ENCODE assay signal across 14 cellular contexts in genomic region chr12:109779382-109779781, GRCh38. TPM values are rescaled to one million over a fixed set of nuclear protein-coding genes. Genes with fewer than 3 reads are reported as not detected.
A peak's percentile ranks its signal among the peaks of the same experiment; 100 is the strongest.
DNase-seq lines count a peak whose midpoint lies in the region; ATAC-seq, FAIRE-seq and TF ChIP-seq lines count a peak whose summit lies in the region.
"Had no signal": no experiment of that assay in that cellular context is flagged by ENCODE, and none has a peak within 500 bp of the region (broad histone marks: within the 10 kb centered on the region; RNA-seq: fewer than 3 reads in every experiment).

No MANE protein-coding gene starts in this region.

- no peak overlapping the region for H3K27ac Mint-ChIP-seq in activated naive CD8-positive, alpha-beta T cell treated with anti-CD3 and anti-CD28 coated beads for 36 hours
- H3K27ac Mint-ChIP-seq: activated naive CD8-positive, alpha-beta T cell treated with anti-CD3 and anti-CD28 coated beads, Interleukin-2, amount 10 ng/mL, durations not matched to agents 7 days and 5 days; IgD-negative memory B cell had no signal

- POLR2A ChIA-PET in K562 (lab: Yijun Ruan, JAX): no interaction called here
- POLR2A ChIA-PET in GM10248 (lab: Yijun Ruan, JAX): no interaction called here

- ATAC-seq in K562 (peak; percentile 36), psoas muscle (peak in 1 of 4 donors; percentile 55)
- ATAC-seq: pancreas had no signal

- 0 out of 2 replicates have a peak, but pooled peaks cover 3% of the 10 kb centered on the region for H4K20me1 ChIP-seq in K562 (replicated peaks; ENCODE audit: control insufficient read depth, insufficient read depth, low read length)

- WGBS in K562 (ENCODE audit: insufficient coverage, low coverage, missing lambda C conversion rate): 15% methylated on average over 6 of the region's 6 CpGs
- 86 to 87% (median 86%) methylated on average over 6 of the region's 6 CpGs for WGBS in psoas muscle, 3 donors

- no peak overlapping the region for H3K4me3 ChIP-seq in NB4 (ENCODE audit: low read depth, low read length)
- no peak overlapping the region for H3K4me3 ChIP-seq in K562
- H3K4me3 ChIP-seq in psoas muscle: no peak overlapping the region
- H3K4me3 ChIP-seq: pancreas, tibial artery had no signal

- CTCF ChIA-PET in K562 (lab: Yijun Ruan, JAX; ENCODE audit: low intra/inter-chr PET ratio): no interaction called here
- CTCF ChIA-PET in GM10248 (lab: Yijun Ruan, JAX): interaction anchor here (0.9 kb wide), 1 partner anchor 182 kb away, joined by 3 read pairs; no protein-coding TSS in a partner anchor

- H3K36me3 ChIP-seq in K562 (ENCODE audit: control insufficient read depth, insufficient read depth, low read length) (no peaks in the 10 kb centered on the region), psoas muscle (ENCODE audit: insufficient read depth in 1 of 2, low read depth in 1 of 2) (no peaks in the 10 kb centered on the region)
- H3K36me3 ChIP-seq: pancreas had no signal

- H3K4me2 ChIP-seq in K562 (ENCODE audit: insufficient read depth, low read length): no peak overlapping the region

- peaks cover 4% of the 10 kb centered on the region for H3K4me1 Mint-ChIP-seq in activated naive CD8-positive, alpha-beta T cell treated with anti-CD3 and anti-CD28 coated beads for 36 hours

- no peak for TF ChIP-seq POLR2A in NB4 (IDR thresholded peaks at IDR 0.05; ENCODE audit: extremely low read depth, insufficient read length)
- no peak for TF ChIP-seq POLR2A in K562 (conservative IDR thresholded peaks at IDR 0.05)

- H3K27ac ChIP-seq in K562 (ENCODE audit: extremely low read depth, low read depth, low read length): no peak overlapping the region
- no peak overlapping the region for H3K27ac ChIP-seq in psoas muscle
- H3K27ac ChIP-seq: pancreas, tibial artery had no signal

- H3K36me3 Mint-ChIP-seq in activated naive CD8-positive, alpha-beta T cell treated with anti-CD3 and anti-CD28 coated beads for 36 hours: no peaks in the 10 kb centered on the region

- TF ChIP-seq CTCF in NB4 (IDR thresholded peaks at IDR 0.05; ENCODE audit: low read depth, low read length) (no peak), K562 (IDR thresholded peaks at IDR 0.05 in 2 of 3, conservative IDR thresholded peaks at IDR 0.05 in 1 of 3; ENCODE audit: insufficient read depth in 2 of 3, low read depth in 1 of 3, low read length in 3 of 3) (peak; percentile 20 to 46 (median 42); a peak in 3 of 6 replicates), psoas muscle (IDR thresholded peaks at IDR 0.05) (no peak), GM10248 (IDR thresholded peaks at IDR 0.05; ENCODE audit: control extremely low read depth, extremely low read depth, low read depth, missing control alignments) (no peak)

- in situ Hi-C loops in K562 (cut with MboI): loop anchor here (5.0 kb wide), 2 partner anchors 187 to 262 kb away; no protein-coding TSS in a partner anchor

- H3K9me3 Mint-ChIP-seq in activated naive CD8-positive, alpha-beta T cell treated with anti-CD3 and anti-CD28 coated beads for 36 hours: peaks cover 3% of the 10 kb centered on the region

- no peak overlapping the region for H3K9ac ChIP-seq in K562 (ENCODE audit: insufficient read depth in 1 of 2, low read depth in 2 of 2, low read length in 2 of 2)

- TF ChIP-seq RAD21 in K562 (CRISPR knock-in tag; conservative IDR thresholded peaks at IDR 0.05 in 1 of 2, IDR thresholded peaks at IDR 0.05 in 1 of 2): peak in 1 of 2 experiments; percentile 35; a peak in 2 of 4 replicates

- H3K27me3 ChIP-seq in K562 (ENCODE audit: control insufficient read depth in 2 of 2, insufficient read depth in 2 of 2, low read length in 2 of 2) (peaks cover 0 to 26% of the 10 kb centered on the region in 2 experiments; a peak in 3 of 5 replicates), psoas muscle (ENCODE audit: insufficient read depth in 3 of 3, low read length in 2 of 3) (no peaks in the 10 kb centered on the region)
- H3K27me3 ChIP-seq: pancreas had no signal

- no peaks in the 10 kb centered on the region for H3K9me1 ChIP-seq in K562 (ENCODE audit: control insufficient read depth, insufficient read depth, low read length)

- H3K4me3 Mint-ChIP-seq in activated naive CD8-positive, alpha-beta T cell treated with anti-CD3 and anti-CD28 coated beads for 36 hours: no peak overlapping the region
- H3K4me3 Mint-ChIP-seq: activated naive CD8-positive, alpha-beta T cell treated with anti-CD3 and anti-CD28 coated beads, Interleukin-2, amount 10 ng/mL, durations not matched to agents 7 days and 5 days; IgD-negative memory B cell had no signal

- BruUV-seq in K562 (replicated peaks; lab: Mats Ljungman, UMichigan): no TSS peak

- no peak for TF ChIP-seq EP300 in K562 (IDR thresholded peaks at IDR 0.05; ENCODE audit: low read length)

- H3K9me3 ChIP-seq in K562 (replicated peaks; ENCODE audit: control insufficient read depth, insufficient read depth, low read depth, low read length) (0 out of 2 replicates have a peak, but pooled peaks cover 3% of the 10 kb centered on the region), psoas muscle (no peaks in the 10 kb centered on the region)
- H3K9me3 ChIP-seq: pancreas had no signal

- H3K4me1 ChIP-seq in K562 (replicated peaks in 1 of 2; ENCODE audit: control insufficient read depth in 2 of 2, insufficient read depth in 2 of 2, low read length in 2 of 2): peaks cover 0 to 4% of the 10 kb centered on the region in 2 experiments; a peak in 2 of 5 replicates
- H3K4me1 ChIP-seq in psoas muscle: no peaks in the 10 kb centered on the region
- H3K4me1 ChIP-seq: pancreas, tibial artery had no signal

- H3K27me3 Mint-ChIP-seq in activated naive CD8-positive, alpha-beta T cell treated with anti-CD3 and anti-CD28 coated beads for 36 hours: peaks cover 4% of the 10 kb centered on the region
- H3K27me3 Mint-ChIP-seq: activated naive CD8-positive, alpha-beta T cell treated with anti-CD3 and anti-CD28 coated beads, Interleukin-2, amount 10 ng/mL, durations not matched to agents 7 days and 5 days had no signal

- no peak for FAIRE-seq in K562 (lab: Jason Lieb, UNC)
- FAIRE-seq: pancreas had no signal

- intact Hi-C loops in K562 (cut with micrococcal nuclease): no loop called here
- intact Hi-C loops in psoas muscle (cut with DNase I): loop anchor here in 1 of 2 donors (5.0 kb wide), 1 partner anchor 352 kb away; no protein-coding TSS in a partner anchor

- DNase-seq in NCI-H2196 (lab: John Stamatoyannopoulos, UW; ENCODE audit: unreplicated experiment) (peak; percentile 16), NCI-H2196 treated with DMSO at 0.1 percent for 48 hours (lab: John Stamatoyannopoulos, UW; ENCODE audit: unreplicated experiment) (no peak), NB4 (ENCODE audit: low read depth) (peak; percentile 60), K562 (ENCODE audit: extremely low read depth in 1 of 4, low spot score in 3 of 4) (peak; percentile 23 to 64 (median 54)), psoas muscle (peak; percentile 1), DMS 273 (lab: John Stamatoyannopoulos, UW; ENCODE audit: unreplicated experiment) (no peak), GM10248 (ENCODE audit: extremely low spot score) (no peak)
- no peak for DNase-seq in activated naive CD8-positive, alpha-beta T cell treated with anti-CD3 and anti-CD28 coated beads for 36 hours
- DNase-seq: activated CD8-positive, alpha-beta memory T cell treated with anti-CD3 and anti-CD28 coated beads, Interleukin-2, amount 50 U/mL, for 48 hours; activated naive CD8-positive, alpha-beta T cell treated with anti-CD3 and anti-CD28 coated beads, Interleukin-2, amount 10 ng/mL, durations not matched to agents 7 days and 5 days; mammary epithelial cell; pancreas; tibial artery had no signal

- H3K79me2 ChIP-seq in K562 (ENCODE audit: control insufficient read depth, insufficient read depth, low read length): no peaks in the 10 kb centered on the region

- H2AFZ ChIP-seq in K562 (ENCODE audit: low read depth, low read length): no peak overlapping the region

TF ChIP-seq in K562, 482 proteins besides CTCF, POLR2A, EP300 and RAD21 (continues in another document):
- TF ChIP-seq PRMT5 (CRISPR knock-in tag; IDR thresholded peaks at IDR 0.05): no peak
- peak; percentile 76 for TF ChIP-seq USF2 (CRISPR knock-in tag; IDR thresholded peaks at IDR 0.05)
- 0 out of 2 replicates have a peak, but pooled peaks have one; percentile 60 for TF ChIP-seq SPI1 (IDR thresholded peaks at IDR 0.05; ENCODE audit: borderline replicate concordance, low read depth, low read length)
- TF ChIP-seq EWSR1 (IDR thresholded peaks at IDR 0.05; ENCODE audit: borderline replicate concordance, low read depth, partially characterized antibody): no peak

RNA-seq across cellular contexts. Expression of gene TRPV4, which starts 53.8 kb away (rescaled TPM):
- 1.1 TPM in 1 of 2 replicates, not detected in the other for total RNA-seq in K562 (2011; cell fraction: chromatin; rRNA removed; ENCODE audit: low replicate concordance)
- 0.39 and 0.50 TPM in 2 replicates for total RNA-seq in K562 (2011; cell fraction: nucleolus; rRNA removed)
- total RNA-seq in K562 (2011; cell fraction: nucleoplasm; rRNA removed): not detected in 2 replicates
- total RNA-seq in K562 (2014; rRNA removed) (not detected in 2 replicates), K562 (2014; rRNA removed; fragmentation: Illumina TruSeq; extraction: Trizol) (not detected in 2 replicates), K562 (2015; rRNA removed; fragmentation: Illumina TruSeq; extraction: Trizol) (not detected in 2 replicates), K562 (2021) (not detected in 2 replicates), psoas muscle (under 1 TPM in 3 of 4 donors, not detected in 1; 0.07 to 0.11 (median 0.10) TPM)
- polyA plus RNA-seq in K562 (2011; rRNA removed) (0.13 and 0.47 TPM in 2 replicates), K562 (2014; fragmentation: Illumina TruSeq; extraction: Trizol) (not detected in 2 replicates), K562 (2014; fragmentation: Nextera tagmentation; extraction: Ambion mirVana) (not detected), K562 (2014; rRNA removed) (0.03 TPM in 1 of 2 replicates, not detected in the other), psoas muscle (under 1 TPM; 0.03 to 0.07 (median 0.05) TPM)
- 0.33 and 0.47 TPM in 2 replicates for polyA plus RNA-seq in K562 (2011; cell fraction: cytosol; rRNA removed)
- polyA plus RNA-seq in K562 (2011; cell fraction: nucleus; rRNA removed): 0.34 and 0.72 TPM in 2 replicates
- polyA plus RNA-seq in K562 (2012): 0.03 TPM in 1 of 2 replicates, not detected in the other
- polyA minus RNA-seq in K562 (2011; rRNA and poly(A)+ RNA removed): 0.39 TPM in 1 of 2 replicates, not detected in the other
- not detected in 2 replicates for polyA minus RNA-seq in K562 (2011; cell fraction: cytosol; rRNA and poly(A)+ RNA removed)
- 0.40 and 1.7 TPM in 2 replicates for polyA minus RNA-seq in K562 (2011; cell fraction: nucleus; rRNA and poly(A)+ RNA removed)
- not detected for total RNA-seq in activated naive CD8-positive, alpha-beta T cell treated with anti-CD3 and anti-CD28 coated beads for 36 hours
- total RNA-seq: activated naive CD8-positive, alpha-beta T cell treated with anti-CD3 and anti-CD28 coated beads, Interleukin-2, amount 10 ng/mL, durations not matched to agents 7 days and 5 days had no signal
- polyA plus RNA-seq: IgD-negative memory B cell had no signal

Comparison
In these comparisons a context has a peak if more than half of its experiments do, and no peak if none do; other contexts are left out.
1. DNase-seq: peak in NCI-H2196 (single experiment), NB4 (single experiment), K562 (4 of 4) and psoas muscle (2 of 2); none in NCI-H2196 treated with DMSO at 0.1 percent for 48 hours (single experiment), DMS 273 (single experiment), activated naive CD8-positive, alpha-beta T cell treated with anti-CD3 and anti-CD28 coated beads for 36 hours (single experiment) and GM10248 (single experiment).
2. CTCF ChIP-seq: peak in K562 (3 of 3); none in NB4 (single experiment), psoas muscle (single experiment) and GM10248 (single experiment).